In genomic region chr22:49063040-49063329, GRCh38 we compare ENCODE assay signal across 15 cellular contexts.
DNase-seq lines count a peak whose midpoint lies in the region; TF ChIP-seq lines count a peak whose summit lies in the region.
"Had no signal": no experiment of that assay in that cellular context is flagged by ENCODE, and none has a peak within 500 bp of the region (broad histone marks: within the 10 kb centered on the region; RNA-seq: fewer than 3 reads in every experiment).

No MANE protein-coding gene starts in this region.

- no peaks in the 10 kb centered on the region for H3K4me1 ChIP-seq in sigmoid colon

- no peak for TF ChIP-seq EP300 in sigmoid colon (IDR thresholded peaks at IDR 0.05)

- H3K36me3 ChIP-seq in sigmoid colon = no peaks in the 10 kb centered on the region

- DNase-seq in NCI-H2107 treated with DMSO at 0.1 percent for 48 hours (lab: John Stamatoyannopoulos, UW; ENCODE audit: unreplicated experiment) (peak; percentile 63), NCI-H2107 (lab: John Stamatoyannopoulos, UW) (no peak), NCI-H146 (lab: John Stamatoyannopoulos, UW) (peak; percentile 74), chondrocyte (ENCODE audit: low spot score) (peak; percentile 43), sigmoid colon (peak; percentile 19), 8988T (no peak)
- no peak for DNase-seq in activated T-cell treated with anti-CD3 and anti-CD28 coated beads, Interleukin-2, amount 50 U/mL, for 24 hours
- no peak for DNase-seq in activated naive CD4-positive, alpha-beta T cell (lab: John Stamatoyannopoulos, UW)
- DNase-seq: CD8-positive, alpha-beta T cell; HCEC 1CT; NCI-H1694 treated with DMSO at 0.1 percent for 48 hours; NCI-H446 treated with DMSO at 0.1 percent for 48 hours had no signal

- WGBS in sigmoid colon, 2 donors = 47 to 54% methylated on average over 6 of the region's 6 CpGs

- H3K4me3 Mint-ChIP-seq in chondrocyte (ENCODE audit: unreplicated experiment) = no peak overlapping the region
- no peak overlapping the region for H3K4me3 Mint-ChIP-seq in activated T-cell treated with anti-CD3 and anti-CD28 coated beads, Interleukin-2, amount 50 U/mL, for 24 hours
- H3K4me3 Mint-ChIP-seq: B cell; CD8-positive, alpha-beta T cell had no signal

- no peaks in the 10 kb centered on the region for H3K9me3 Mint-ChIP-seq in chondrocyte (ENCODE audit: low read depth)
- no peaks in the 10 kb centered on the region for H3K9me3 Mint-ChIP-seq in activated T-cell treated with anti-CD3 and anti-CD28 coated beads, Interleukin-2, amount 50 U/mL, for 24 hours
- H3K9me3 Mint-ChIP-seq: CD8-positive, alpha-beta T cell had no signal

- no peaks in the 10 kb centered on the region for H3K4me1 Mint-ChIP-seq in chondrocyte (ENCODE audit: low read depth)
- H3K4me1 Mint-ChIP-seq in activated T-cell treated with anti-CD3 and anti-CD28 coated beads, Interleukin-2, amount 50 U/mL, for 24 hours (ENCODE audit: low read depth) = no peaks in the 10 kb centered on the region
- H3K4me1 Mint-ChIP-seq: B cell had no signal

- no peak for TF ChIP-seq POLR2A in sigmoid colon (IDR thresholded peaks at IDR 0.05)

- H3K36me3 Mint-ChIP-seq in chondrocyte (ENCODE audit: low read depth) = no peaks in the 10 kb centered on the region
- H3K36me3 Mint-ChIP-seq in activated T-cell treated with anti-CD3 and anti-CD28 coated beads, Interleukin-2, amount 50 U/mL, for 24 hours (ENCODE audit: low read depth) = no peaks in the 10 kb centered on the region
- H3K36me3 Mint-ChIP-seq: CD8-positive, alpha-beta T cell had no signal

- H3K4me3 ChIP-seq in sigmoid colon = no peak overlapping the region
- H3K4me3 ChIP-seq: K562 had no signal

- peaks cover 0 to 37% (median 4%) of the 10 kb centered on the region in 3 donors for H3K27me3 ChIP-seq in sigmoid colon

- no peak for TF ChIP-seq CTCF in chondrocyte (IDR thresholded peaks at IDR 0.05)
- TF ChIP-seq CTCF in sigmoid colon (IDR thresholded peaks at IDR 0.05) = no peak

- H3K9me3 ChIP-seq in sigmoid colon = no peaks in the 10 kb centered on the region

- no peak overlapping the region for H3K27ac ChIP-seq in sigmoid colon
- H3K27ac ChIP-seq: 22Rv1 had no signal

- intact Hi-C loops in sigmoid colon (cut with DNase I) = no loop called here

- H3K27ac Mint-ChIP-seq in chondrocyte (ENCODE audit: unreplicated experiment) = no peak overlapping the region
- no peak overlapping the region for H3K27ac Mint-ChIP-seq in activated T-cell treated with anti-CD3 and anti-CD28 coated beads, Interleukin-2, amount 50 U/mL, for 24 hours
- H3K27ac Mint-ChIP-seq: B cell; CD8-positive, alpha-beta T cell had no signal

- H3K27me3 Mint-ChIP-seq in chondrocyte (ENCODE audit: low read depth) = peaks cover 19% of the 10 kb centered on the region
- H3K27me3 Mint-ChIP-seq in activated T-cell treated with anti-CD3 and anti-CD28 coated beads, Interleukin-2, amount 50 U/mL, for 24 hours = peaks cover 49% of the 10 kb centered on the region

Comparison
In these comparisons a context has a peak if more than half of its experiments do, and no peak if none do; other contexts are left out.
1. DNase-seq: peak in NCI-H2107 treated with DMSO at 0.1 percent for 48 hours (single experiment), NCI-H146 (single experiment), chondrocyte (single experiment) and sigmoid colon (single experiment); none in NCI-H2107 (single experiment), activated T-cell treated with anti-CD3 and anti-CD28 coated beads, Interleukin-2, amount 50 U/mL, for 24 hours (single experiment), activated naive CD4-positive, alpha-beta T cell (0 of 4) and 8988T (single experiment).